1 cellular context compared by ENCODE assay signal in genomic region chr6:21061892-21062291, GRCh38.
A peak's percentile ranks its signal among the peaks of the same experiment; 100 is the strongest.
TF ChIP-seq lines count a peak whose summit lies in the region.

No MANE protein-coding gene starts in this region.

TF ChIP-seq in HepG2, 621 proteins besides CTCF, POLR2A, EP300 and RAD21 (continued from another document and continues in another):
- TF ChIP-seq HNF1B (CRISPR knock-in tag; IDR thresholded peaks at IDR 0.05): no peak
- no peak for TF ChIP-seq ZNF562 (CRISPR knock-in tag; IDR thresholded peaks at IDR 0.05; ENCODE audit: borderline replicate concordance)
- TF ChIP-seq ZFP90 (CRISPR knock-in tag; IDR thresholded peaks at IDR 0.05; ENCODE audit: borderline replicate concordance): no peak
- TF ChIP-seq TOE1 (CRISPR knock-in tag; IDR thresholded peaks at IDR 0.05): no peak
- TF ChIP-seq KIAA2018 (CRISPR knock-in tag; IDR thresholded peaks at IDR 0.05; ENCODE audit: borderline replicate concordance): no peak
- no peak for TF ChIP-seq ZNF331 (CRISPR knock-in tag; IDR thresholded peaks at IDR 0.05)
- TF ChIP-seq FOSL1 (CRISPR knock-in tag; IDR thresholded peaks at IDR 0.05; ENCODE audit: borderline replicate concordance): no peak
- TF ChIP-seq RARA (CRISPR knock-in tag; IDR thresholded peaks at IDR 0.05): peak; percentile 19; the same call in 1 of the 2 replicates
- TF ChIP-seq ZIK1 (CRISPR knock-in tag; IDR thresholded peaks at IDR 0.05; ENCODE audit: borderline replicate concordance, low read depth): no peak
- peak; percentile 69 for TF ChIP-seq CEBPG (CRISPR knock-in tag; IDR thresholded peaks at IDR 0.05)
- TF ChIP-seq HNRNPK (IDR thresholded peaks at IDR 0.05; ENCODE audit: low read depth, low read length, poor library complexity, severe bottlenecking): no peak
- no peak for TF ChIP-seq PRDM10 (CRISPR knock-in tag; IDR thresholded peaks at IDR 0.05; ENCODE audit: low read depth)
- TF ChIP-seq KDM3A (CRISPR knock-in tag; IDR thresholded peaks at IDR 0.05; ENCODE audit: low read depth): no peak
- no peak for TF ChIP-seq ZNF30 (CRISPR knock-in tag; IDR thresholded peaks at IDR 0.05)
- TF ChIP-seq HNF4A (CRISPR knock-in tag; IDR thresholded peaks at IDR 0.05): peak; percentile 61
- TF ChIP-seq HOXD1 (CRISPR knock-in tag; IDR thresholded peaks at IDR 0.05): no peak
- no peak for TF ChIP-seq ZNF33B (CRISPR knock-in tag; IDR thresholded peaks at IDR 0.05)
- no peak for TF ChIP-seq ZFP36L1 (CRISPR knock-in tag; IDR thresholded peaks at IDR 0.05)
- TF ChIP-seq ZBTB1 (CRISPR knock-in tag; IDR thresholded peaks at IDR 0.05; ENCODE audit: borderline replicate concordance): no peak
- TF ChIP-seq ZFP36L2 (CRISPR knock-in tag; IDR thresholded peaks at IDR 0.05): no peak
- no peak for TF ChIP-seq ZNF329 (CRISPR knock-in tag; IDR thresholded peaks at IDR 0.05; ENCODE audit: low read depth)
- 0 out of 2 replicates have a peak, but pooled peaks have one; percentile 45 for TF ChIP-seq FOXA3 (CRISPR knock-in tag; IDR thresholded peaks at IDR 0.05)
- no peak for TF ChIP-seq ZNF710 (CRISPR knock-in tag; IDR thresholded peaks at IDR 0.05; ENCODE audit: borderline replicate concordance)
- peak; percentile 42; the same call in 1 of the 2 replicates for TF ChIP-seq ARID5B (CRISPR knock-in tag; IDR thresholded peaks at IDR 0.05)
- TF ChIP-seq BCL6 (CRISPR knock-in tag; IDR thresholded peaks at IDR 0.05): peak; percentile 44
- no peak for TF ChIP-seq MXI1 (IDR thresholded peaks at IDR 0.05; ENCODE audit: borderline replicate concordance, low read depth, low read length)
- no peak for TF ChIP-seq ZNF136 (CRISPR knock-in tag; IDR thresholded peaks at IDR 0.05; ENCODE audit: low read depth)
- no peak for TF ChIP-seq ZBTB38 (CRISPR knock-in tag; IDR thresholded peaks at IDR 0.05)
- no peak for TF ChIP-seq BCLAF1 (IDR thresholded peaks at IDR 0.05)
- no peak for TF ChIP-seq ZFP41 (CRISPR knock-in tag; IDR thresholded peaks at IDR 0.05; ENCODE audit: borderline replicate concordance)
- TF ChIP-seq ZNF768 (CRISPR knock-in tag; IDR thresholded peaks at IDR 0.05): no peak
- TF ChIP-seq ZNF616 (CRISPR knock-in tag; IDR thresholded peaks at IDR 0.05; ENCODE audit: low read depth): no peak
- no peak for TF ChIP-seq DRAP1 (CRISPR knock-in tag; IDR thresholded peaks at IDR 0.05)
- TF ChIP-seq ATF7 (IDR thresholded peaks at IDR 0.05): no peak
- no peak for TF ChIP-seq ATF7 (CRISPR knock-in tag; IDR thresholded peaks at IDR 0.05)
- TF ChIP-seq KDM5B (CRISPR knock-in tag; IDR thresholded peaks at IDR 0.05; ENCODE audit: borderline replicate concordance): no peak
- no peak for TF ChIP-seq KLF16 (CRISPR knock-in tag; IDR thresholded peaks at IDR 0.05)
- no peak for TF ChIP-seq ZNF891 (CRISPR knock-in tag; IDR thresholded peaks at IDR 0.05)
